In genomic region chr5:147248584-147248983, GRCh38 we compare ENCODE assay signal across 24 cellular contexts. TPM values are rescaled to one million over a fixed set of nuclear protein-coding genes. Genes with fewer than 3 reads are reported as not detected.
"Had no signal": no experiment of that assay in that cellular context is flagged by ENCODE, and none has a peak within 500 bp of the region (broad histone marks: within the 10 kb centered on the region; RNA-seq: fewer than 3 reads in every experiment).

No MANE protein-coding gene starts in this region.

- ATAC-seq: naive thymus-derived CD8-positive, alpha-beta T cell had no signal

- H3K36me3 ChIP-seq: neutrophil, sigmoid colon, stomach had no signal

- DNase-seq: effector CD4-positive, alpha-beta T cell; endodermal cell; erythroblast; foreskin melanocyte; head of caudate nucleus; hypothalamus; kidney glomerular epithelial cell; mammary epithelial cell; naive thymus-derived CD8-positive, alpha-beta T cell; psoas muscle; retina; sigmoid colon; stimulated activated CD4-positive, alpha-beta T cell treated with anti-CD3 and anti-CD28 coated beads, Interleukin-2, amount 100 ng/mL, for 24 hours; stimulated activated naive CD4-positive, alpha-beta T cell; stomach; substantia nigra; trophoblast cell had no signal

- H3K27me3 ChIP-seq: sigmoid colon, stomach had no signal

- H3K4me3 ChIP-seq: coronary artery, psoas muscle, sigmoid colon, skin epidermis, stomach had no signal

- FAIRE-seq: endothelial cell of umbilical vein, islet of Langerhans, urothelium cell line had no signal

- H3K27ac ChIP-seq: coronary artery, neutrophil, psoas muscle, sigmoid colon, skin epidermis, stomach had no signal

- H3K4me1 ChIP-seq: psoas muscle, stomach had no signal

- H3K9me3 ChIP-seq: neutrophil, psoas muscle, sigmoid colon, stomach had no signal

RNA-seq across cellular contexts. Expression of gene STK32A, which starts 13.8 kb away (rescaled TPM):
- total RNA-seq: endothelial cell of umbilical vein; mononuclear cell; naive thymus-derived CD8-positive, alpha-beta T cell had no signal
- polyA plus RNA-seq: endothelial cell of umbilical vein; mammary epithelial cell; naive thymus-derived CD8-positive, alpha-beta T cell had no signal
